ENCODE assay signal across 8 cellular contexts in the genomic region with DNA sequence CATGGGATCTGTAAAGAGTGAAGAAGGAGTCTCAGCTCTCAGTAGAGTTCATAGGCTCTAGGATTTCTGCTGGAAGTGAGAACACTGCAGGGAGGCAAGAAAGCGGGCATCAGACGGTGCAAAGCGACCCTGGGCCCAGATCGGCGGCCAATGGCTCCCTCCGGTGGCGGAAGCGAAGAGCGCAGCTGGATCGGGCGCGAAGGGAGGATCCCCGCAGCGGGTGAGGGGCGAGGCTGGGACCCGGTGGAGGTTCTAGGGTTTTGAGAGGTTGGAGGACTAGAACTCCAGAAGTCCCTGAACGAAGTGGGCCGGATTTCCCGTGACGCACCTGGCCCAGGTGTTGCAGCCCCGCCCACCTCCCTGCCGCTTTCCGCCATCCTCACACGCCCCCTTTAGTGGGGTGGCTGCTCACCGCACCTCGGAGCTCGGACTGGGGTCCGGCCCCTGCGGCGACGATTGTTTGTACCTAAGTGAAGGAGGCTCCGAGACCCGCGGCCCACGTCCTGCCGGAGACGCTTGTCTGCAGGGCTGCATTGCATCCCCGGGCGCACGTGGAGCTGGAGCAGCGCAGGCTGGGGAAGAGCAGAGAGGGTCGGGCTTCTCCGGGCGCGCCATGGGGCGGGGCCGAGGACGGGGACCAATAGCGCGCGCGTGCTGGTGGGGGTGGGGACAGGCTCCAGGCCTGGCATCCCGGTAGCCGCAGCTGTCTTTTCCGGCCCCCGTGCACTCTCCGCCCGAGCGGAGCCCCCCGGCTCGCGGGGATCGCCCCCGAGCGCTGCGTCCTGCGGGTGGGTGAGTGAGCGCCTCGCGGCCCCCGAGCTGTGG. TPM values are rescaled to one million over a fixed set of nuclear protein-coding genes. Genes with fewer than 3 reads are reported as not detected.
DNase-seq lines count a peak whose midpoint lies in the region; ATAC-seq and TF ChIP-seq lines count a peak whose summit lies in the region.

Gene SLC12A9 (plus strand): TSS at position 666 of the 825 bp plus-strand sequence. CDS start 1,485 bp downstream, outside the sequence.

- H3K4me1 Mint-ChIP-seq in activated CD4-positive, alpha-beta T cell treated with anti-CD3 and anti-CD28 coated beads, Interleukin-2, amount 10 ng/mL, durations not matched to agents 24 days and 14 days, result peaks cover 12% of the 10 kb centered on the region

- peaks cover 13% of the 10 kb centered on the region for H3K36me3 Mint-ChIP-seq in activated CD4-positive, alpha-beta T cell treated with anti-CD3 and anti-CD28 coated beads, Interleukin-2, amount 10 ng/mL, durations not matched to agents 24 days and 14 days (ENCODE audit: low read depth)

- peak within 1 kb of the TSS; percentile 95 for H3K4me3 Mint-ChIP-seq in activated CD4-positive, alpha-beta T cell treated with anti-CD3 and anti-CD28 coated beads, Interleukin-2, amount 10 ng/mL, durations not matched to agents 24 days and 14 days

- no peaks in the 10 kb centered on the region for H3K27me3 Mint-ChIP-seq in activated CD4-positive, alpha-beta T cell treated with anti-CD3 and anti-CD28 coated beads, Interleukin-2, amount 10 ng/mL, durations not matched to agents 24 days and 14 days

- peak; percentile 99 for DNase-seq in AG20443 (ENCODE audit: low spot score)
- DNase-seq in NCI-H524 treated with DMSO at 0.1 percent for 48 hours (lab: John Stamatoyannopoulos, UW), result peak; percentile 20
- DNase-seq in activated CD4-positive, alpha-beta T cell treated with anti-CD3 and anti-CD28 coated beads, Interleukin-2, amount 10 ng/mL, durations not matched to agents 24 days and 14 days, result peak; percentile 97
- DNase-seq in dedifferentiated amniotic fluid mesenchymal stem cell (ENCODE audit: extremely low spot score), result peak; percentile 72
- DNase-seq in left kidney (ENCODE audit: low read depth, low spot score), result peak; percentile 97
- DNase-seq in stimulated activated CD4-positive, alpha-beta T cell treated with anti-CD3 and anti-CD28 coated beads, Interleukin-1b, Interleukin-23, amount 100 ng/mL, for 48 hours, result peak; percentile 85

- peak; percentile 80 for ATAC-seq in HG03439 (IDR thresholded peaks at IDR 0.05; ENCODE audit: unreplicated experiment)

- TF ChIP-seq POLR2A in GM19099 (IDR thresholded peaks at IDR 0.05; ENCODE audit: extremely low read depth, insufficient read length, low read depth), result peak; percentile 68

- peak within 1 kb of the TSS; percentile 82 for H3K27ac Mint-ChIP-seq in activated CD4-positive, alpha-beta T cell treated with anti-CD3 and anti-CD28 coated beads, Interleukin-2, amount 10 ng/mL, durations not matched to agents 24 days and 14 days

- H3K9me3 Mint-ChIP-seq in activated CD4-positive, alpha-beta T cell treated with anti-CD3 and anti-CD28 coated beads, Interleukin-2, amount 10 ng/mL, durations not matched to agents 24 days and 14 days, result no peaks in the 10 kb centered on the region

- intact Hi-C loops in activated CD4-positive, alpha-beta T cell treated with anti-CD3 and anti-CD28 coated beads, Interleukin-2, amount 10 ng/mL, durations not matched to agents 24 days and 14 days (cut with micrococcal nuclease), result loop anchor here (1.0 to 5.0 kb wide), 7 partner anchors 15 to 751 kb away; partner anchors contain the start of genes AP4M1, FBXO24, LRCH4 and MCM7

RNA-seq across cellular contexts. Expression of gene SLC12A9, which starts in this region (rescaled TPM):
- total RNA-seq in activated CD4-positive, alpha-beta T cell treated with anti-CD3 and anti-CD28 coated beads, Interleukin-2, amount 10 ng/mL, durations not matched to agents 24 days and 14 days, result 37.3 and 41.2 TPM in 2 replicates

Comparison
In these comparisons a context has a peak if more than half of its experiments do, and no peak if none do; other contexts are left out.
1. Peak in every context shown above with its lines: DNase-seq and ATAC-seq.
2. DNase-seq: peak in every context shown above with its lines; median percentile 99 in AG20443; 97 in activated CD4-positive, alpha-beta T cell treated with anti-CD3 and anti-CD28 coated beads, Interleukin-2, amount 10 ng/mL, durations not matched to agents 24 days and 14 days; 97 in left kidney; 85 in stimulated activated CD4-positive, alpha-beta T cell treated with anti-CD3 and anti-CD28 coated beads, Interleukin-1b, Interleukin-23, amount 100 ng/mL, for 48 hours; 72 in dedifferentiated amniotic fluid mesenchymal stem cell; 20 in NCI-H524 treated with DMSO at 0.1 percent for 48 hours.